8 cellular contexts compared by ENCODE assay signal in genomic region chr3:36908647-36909180, GRCh38. TPM values are rescaled to one million over a fixed set of nuclear protein-coding genes. Genes with fewer than 3 reads are reported as not detected.
DNase-seq lines count a peak whose midpoint lies in the region; ATAC-seq and TF ChIP-seq lines count a peak whose summit lies in the region.

No MANE protein-coding gene starts in this region.

- peak overlapping the region; percentile 94 for H2AFZ ChIP-seq in PC-3 (ENCODE audit: low read length)

- H3K27ac ChIP-seq in DOHH2 (ENCODE audit: low read depth, low read length) (peak overlapping the region; percentile 62), PC-3 (ENCODE audit: low read length) (peak overlapping the region; percentile 53), epithelial cell of prostate (peak overlapping the region; percentile 71), psoas muscle (peak overlapping the region; percentile 58)

- H3K4me2 ChIP-seq in DOHH2 (ENCODE audit: low read length) (peak overlapping the region; percentile 91), PC-3 (ENCODE audit: low read length) (peak overlapping the region; percentile 87)

- H3K9me3 ChIP-seq in DOHH2 (ENCODE audit: control insufficient read depth, insufficient read depth, low read length) (no peaks in the 10 kb centered on the region), PC-3 (ENCODE audit: low read length) (no peaks in the 10 kb centered on the region), psoas muscle (no peaks in the 10 kb centered on the region)

- peaks cover 33% of the 10 kb centered on the region for H3F3A ChIP-seq in DOHH2 (ENCODE audit: control insufficient read depth, insufficient read depth)
- no peaks in the 10 kb centered on the region for H3F3A ChIP-seq in PC-3 (ENCODE audit: low read length, unreplicated experiment)

- H3K4me3 ChIP-seq in DOHH2 (ENCODE audit: low read length) (peak overlapping the region; percentile 69), PC-3 (ENCODE audit: low read length) (peak overlapping the region; percentile 78), psoas muscle (peak overlapping the region; percentile 61)

- H3K79me2 ChIP-seq in DOHH2 (ENCODE audit: control insufficient read depth, low read length) (peaks cover 64% of the 10 kb centered on the region), PC-3 (ENCODE audit: low read length) (no peaks in the 10 kb centered on the region)

- POLR2A ChIA-PET in PC-3 (lab: Charles Lee; ENCODE audit: unreplicated experiment): interaction anchor here (0.6 kb wide), 1 partner anchor 24 kb away, joined by 4 read pairs; no protein-coding TSS in a partner anchor

- no peak for DNase-seq in PC-3
- no peak for DNase-seq in epithelial cell of prostate (ENCODE audit: low read depth, low spot score)
- DNase-seq in psoas muscle: no peak
- DNase-seq in NCI-H2029 treated with DMSO at 0.1 percent for 48 hours (lab: John Stamatoyannopoulos, UW): no peak
- no peak for DNase-seq in SKM-1 treated with dmso at 0.1 percent for 144 hours (lab: John Stamatoyannopoulos, UW; ENCODE audit: unreplicated experiment)

- no peak for TF ChIP-seq CTCF in DOHH2 (IDR thresholded peaks at IDR 0.05; ENCODE audit: low read depth, low read length, poor library complexity, severe bottlenecking)
- no peak for TF ChIP-seq CTCF in PC-3 (conservative IDR thresholded peaks at IDR 0.05; ENCODE audit: low read depth, low read length)
- TF ChIP-seq CTCF in psoas muscle (IDR thresholded peaks at IDR 0.05): no peak

- WGBS in psoas muscle, 3 donors: 83 to 100% (median 96%) methylated on average over 1 of the region's 1 CpG

- H3K4me1 ChIP-seq in DOHH2 (ENCODE audit: control insufficient read depth, low read length) (peaks cover 87% of the 10 kb centered on the region), PC-3 (ENCODE audit: insufficient read depth, low read length) (peaks cover 34% of the 10 kb centered on the region), psoas muscle (no peaks in the 10 kb centered on the region)

- no peaks in the 10 kb centered on the region for H4K20me1 ChIP-seq in DOHH2 (ENCODE audit: control insufficient read depth, insufficient read depth, low read depth, low read length)
- H4K20me1 ChIP-seq in PC-3 (ENCODE audit: low read length): no peaks in the 10 kb centered on the region

- ATAC-seq in PC-3: no peak
- no peak for ATAC-seq in psoas muscle
- ATAC-seq in GM21825 (IDR thresholded peaks at IDR 0.05; ENCODE audit: unreplicated experiment): no peak
- ATAC-seq in HG03469 (IDR thresholded peaks at IDR 0.05; ENCODE audit: unreplicated experiment): no peak

- CTCF ChIA-PET in PC-3 (lab: Charles Lee): interaction anchor here (5.5 kb wide), 1 partner anchor 50 kb away, joined by 84 read pairs; no protein-coding TSS in a partner anchor

- no peaks in the 10 kb centered on the region for H3K9me2 ChIP-seq in DOHH2 (replicated peaks; ENCODE audit: control insufficient read depth, low read length)
- H3K9me2 ChIP-seq in PC-3 (replicated peaks; ENCODE audit: low read length): no peaks in the 10 kb centered on the region

- peak overlapping the region; percentile 24; the same call in 1 of the 2 replicates for H3K9ac ChIP-seq in PC-3 (ENCODE audit: low read length)

- H3K36me3 ChIP-seq in DOHH2 (ENCODE audit: control insufficient read depth, low read length) (peaks cover 46% of the 10 kb centered on the region), PC-3 (ENCODE audit: low read depth, low read length) (no peaks in the 10 kb centered on the region), psoas muscle (ENCODE audit: insufficient read depth in 1 of 2, low read depth in 1 of 2) (no peaks in the 10 kb centered on the region)

- intact Hi-C loops in PC-3 (cut with micrococcal nuclease) (loop anchor here (1.0 kb wide), 1 partner anchor 50 kb away; no protein-coding TSS in a partner anchor), psoas muscle (cut with DNase I) (no loop called here)

- H3K27me3 ChIP-seq in DOHH2 (ENCODE audit: control insufficient read depth, low read length): no peaks in the 10 kb centered on the region
- no peaks in the 10 kb centered on the region for H3K27me3 ChIP-seq in PC-3 (ENCODE audit: low read length)
- H3K27me3 ChIP-seq in psoas muscle (ENCODE audit: insufficient read depth in 3 of 3, low read length in 2 of 3): no peaks in the 10 kb centered on the region

- no TSS peak for BruUV-seq in PC-3 (replicated peaks; lab: Mats Ljungman, UMichigan)

RNA-seq across cellular contexts. Expression of gene TRANK1, which starts 36.1 kb away (rescaled TPM):
- total RNA-seq in PC-3 (2014; rRNA removed) (0.58 and 2.4 TPM in 2 replicates), psoas muscle (1 to 10 TPM in 3 of 4 donors, under 1 TPM in 1; 0.63 to 4.5 (median 1.9) TPM)
- polyA plus RNA-seq in psoas muscle: under 1 TPM; 0.28 to 0.60 (median 0.43) TPM
